ENCODE assay signal across 10 cellular contexts in the genomic region with DNA sequence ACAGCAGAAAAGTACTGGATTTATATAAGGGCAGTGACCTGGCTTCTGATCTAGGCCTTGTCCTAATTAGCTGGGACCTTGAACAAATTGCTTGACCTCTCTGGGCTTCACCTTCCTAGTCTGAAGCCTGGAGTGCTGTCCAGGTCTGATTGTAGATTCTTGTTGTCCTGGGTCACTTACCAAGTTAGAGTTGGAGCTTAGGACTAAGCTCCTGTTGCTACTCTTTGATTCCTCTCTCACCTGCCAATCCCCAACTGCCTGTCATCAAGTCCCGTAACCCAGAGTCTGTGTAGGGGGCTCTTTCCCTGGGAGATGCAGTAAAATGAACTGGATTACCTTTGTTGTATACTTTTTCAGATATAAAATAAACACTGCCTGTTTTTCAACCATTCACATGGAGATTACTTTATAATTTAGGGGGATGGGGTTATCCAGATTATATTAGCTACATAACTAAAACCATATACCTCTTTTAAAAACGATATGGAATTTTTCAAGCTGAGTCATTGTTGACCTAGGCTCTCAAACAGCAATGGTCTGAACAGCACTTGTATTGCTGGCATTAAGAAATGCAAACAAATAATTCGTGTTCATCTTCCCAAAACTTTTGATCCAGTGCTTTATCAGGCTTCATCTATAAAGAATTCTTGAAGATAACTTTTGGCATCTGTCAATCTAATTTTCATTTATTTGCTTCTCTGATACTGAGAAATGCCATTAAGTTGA. TPM values are rescaled to one million over a fixed set of nuclear protein-coding genes. Genes with fewer than 3 reads are reported as not detected.
A peak's percentile ranks its signal among the peaks of the same experiment; 100 is the strongest.
DNase-seq lines count a peak whose midpoint lies in the region; ATAC-seq and TF ChIP-seq lines count a peak whose summit lies in the region.
"Had no signal": no experiment of that assay in that cellular context is flagged by ENCODE, and none has a peak within 500 bp of the region (broad histone marks: within the 10 kb centered on the region; RNA-seq: fewer than 3 reads in every experiment).

No MANE protein-coding gene starts in this region.

- no peak overlapping the region for H3K27ac Mint-ChIP-seq in activated T-helper 1 cell treated with anti-CD3 and anti-CD28 coated beads, Interleukin-12 subunit alpha, Interleukin-12 subunit beta, Interleukin-2, Interleukin-4 antibody, amounts not matched to agents 30 ng/mL and 10 ng/mL and 1 ng/mL, durations not matched to agents 14 hours and 24 hours and 36 hours

- H3K27ac ChIP-seq in PC-3 (ENCODE audit: low read length), result peak overlapping the region; percentile 75
- peak overlapping the region; percentile 53 for H3K27ac ChIP-seq in epithelial cell of prostate

- H3K36me3 ChIP-seq in PC-3 (ENCODE audit: low read depth, low read length), result no peaks in the 10 kb centered on the region
- no peaks in the 10 kb centered on the region for H3K36me3 ChIP-seq in skeletal muscle satellite cell (ENCODE audit: insufficient read depth, low read length)

- H3K27me3 ChIP-seq in PC-3 (ENCODE audit: low read length) (no peaks in the 10 kb centered on the region), skeletal muscle satellite cell (ENCODE audit: control insufficient read depth, insufficient read depth, low read length) (no peaks in the 10 kb centered on the region)

- BruUV-seq in PC-3 (replicated peaks; lab: Mats Ljungman, UMichigan), result no TSS peak

- no peak for TF ChIP-seq CTCF in PC-3 (conservative IDR thresholded peaks at IDR 0.05; ENCODE audit: low read depth, low read length)

- no peak overlapping the region; the same call in 1 of the 2 replicates for H3K9ac ChIP-seq in PC-3 (ENCODE audit: low read length)
- peak overlapping the region; percentile 0 for H3K9ac ChIP-seq in skeletal muscle satellite cell (ENCODE audit: low read depth, low read length)

- H3K9me3 Mint-ChIP-seq in activated T-helper 1 cell treated with anti-CD3 and anti-CD28 coated beads, Interleukin-12 subunit alpha, Interleukin-12 subunit beta, Interleukin-2, Interleukin-4 antibody, amounts not matched to agents 30 ng/mL and 10 ng/mL and 1 ng/mL, durations not matched to agents 14 hours and 24 hours and 36 hours, result no peaks in the 10 kb centered on the region

- POLR2A ChIA-PET in PC-3 (lab: Charles Lee; ENCODE audit: unreplicated experiment), result interaction anchor here (1.0 kb wide), 1 partner anchor 58 kb away, joined by 9 read pairs; no protein-coding TSS in a partner anchor

- H3K4me2 ChIP-seq in PC-3 (ENCODE audit: low read length) (peak overlapping the region; percentile 72), skeletal muscle satellite cell (ENCODE audit: low read length) (peak overlapping the region; percentile 60)

- H3K79me2 ChIP-seq in PC-3 (ENCODE audit: low read length), result peaks cover 98% of the 10 kb centered on the region

- H3K4me1 Mint-ChIP-seq in activated T-helper 1 cell treated with anti-CD3 and anti-CD28 coated beads, Interleukin-12 subunit alpha, Interleukin-12 subunit beta, Interleukin-2, Interleukin-4 antibody, amounts not matched to agents 30 ng/mL and 10 ng/mL and 1 ng/mL, durations not matched to agents 14 hours and 24 hours and 36 hours (ENCODE audit: low read depth), result peaks cover 32% of the 10 kb centered on the region

- H3K4me3 ChIP-seq in PC-3 (ENCODE audit: low read length), result peak overlapping the region; percentile 43
- H3K4me3 ChIP-seq in skeletal muscle satellite cell (ENCODE audit: low read length), result peak overlapping the region; percentile 33

- peaks cover 1% of the 10 kb centered on the region for H3K36me3 Mint-ChIP-seq in activated T-helper 1 cell treated with anti-CD3 and anti-CD28 coated beads, Interleukin-12 subunit alpha, Interleukin-12 subunit beta, Interleukin-2, Interleukin-4 antibody, amounts not matched to agents 30 ng/mL and 10 ng/mL and 1 ng/mL, durations not matched to agents 14 hours and 24 hours and 36 hours (ENCODE audit: low read depth)

- no peaks in the 10 kb centered on the region for H3K27me3 Mint-ChIP-seq in activated T-helper 1 cell treated with anti-CD3 and anti-CD28 coated beads, Interleukin-12 subunit alpha, Interleukin-12 subunit beta, Interleukin-2, Interleukin-4 antibody, amounts not matched to agents 30 ng/mL and 10 ng/mL and 1 ng/mL, durations not matched to agents 14 hours and 24 hours and 36 hours (ENCODE audit: insufficient read depth)

- peak; percentile 45 for DNase-seq in NCI-H82 (lab: John Stamatoyannopoulos, UW)
- DNase-seq in NCI-H82 treated with DMSO at 0.1 percent for 48 hours (lab: John Stamatoyannopoulos, UW; ENCODE audit: unreplicated experiment), result no peak
- DNase-seq in PC-3, result peak; percentile 84
- DNase-seq in epithelial cell of prostate (ENCODE audit: low read depth, low spot score), result no peak
- DNase-seq in stimulated activated CD4-positive, alpha-beta T cell treated with anti-CD3 and anti-CD28 coated beads, Interleukin-2, amount 100 ng/mL, for 24 hours, result no peak
- no peak for DNase-seq in activated T-helper 1 cell treated with anti-CD3 and anti-CD28 coated beads, Interleukin-12 subunit alpha, Interleukin-12 subunit beta, Interleukin-2, Interleukin-4 antibody, amounts not matched to agents 30 ng/mL and 10 ng/mL and 1 ng/mL, durations not matched to agents 14 hours and 24 hours and 36 hours (ENCODE audit: low spot score)
- DNase-seq: NCI-H1105; stimulated activated CD8-positive, alpha-beta memory T cell treated with anti-CD3 and anti-CD28 coated beads, Interleukin-4, amount 100 ng/mL, for 48 hours had no signal

- peaks cover 29% of the 10 kb centered on the region for H4K20me1 ChIP-seq in PC-3 (ENCODE audit: low read length)

- peak; percentile 66 for ATAC-seq in PC-3
- no peak for ATAC-seq in HG03139 (IDR thresholded peaks at IDR 0.05; ENCODE audit: unreplicated experiment)

- intact Hi-C loops in PC-3 (cut with micrococcal nuclease), result loop anchor here (2.0 to 10.0 kb wide), 3 partner anchors 24 to 58 kb away; no protein-coding TSS in a partner anchor
- intact Hi-C loops in activated T-helper 1 cell treated with anti-CD3 and anti-CD28 coated beads, Interleukin-12 subunit alpha, Interleukin-12 subunit beta, Interleukin-2, Interleukin-4 antibody, amounts not matched to agents 30 ng/mL and 10 ng/mL and 1 ng/mL, durations not matched to agents 14 hours and 24 hours and 36 hours (cut with micrococcal nuclease), result no loop called here

- H3K9me3 ChIP-seq in PC-3 (ENCODE audit: low read length) (no peaks in the 10 kb centered on the region), skeletal muscle satellite cell (replicated peaks; ENCODE audit: low read length) (no peaks in the 10 kb centered on the region)

- H3K4me1 ChIP-seq in PC-3 (ENCODE audit: insufficient read depth, low read length) (peaks cover 61% of the 10 kb centered on the region), skeletal muscle satellite cell (ENCODE audit: control insufficient read depth, insufficient read depth, low read length) (peaks cover 49% of the 10 kb centered on the region)

- H3K4me3 Mint-ChIP-seq in activated T-helper 1 cell treated with anti-CD3 and anti-CD28 coated beads, Interleukin-12 subunit alpha, Interleukin-12 subunit beta, Interleukin-2, Interleukin-4 antibody, amounts not matched to agents 30 ng/mL and 10 ng/mL and 1 ng/mL, durations not matched to agents 14 hours and 24 hours and 36 hours, result no peak overlapping the region

- no peak overlapping the region for H2AFZ ChIP-seq in PC-3 (ENCODE audit: low read length)

- H3F3A ChIP-seq in PC-3 (ENCODE audit: low read length, unreplicated experiment), result peaks cover 6% of the 10 kb centered on the region

- CTCF ChIA-PET in PC-3 (lab: Charles Lee), result interaction anchor here (0.6 kb wide), 2 partner anchors 10 to 25 kb away, joined by 3 read pairs; no protein-coding TSS in a partner anchor

- no peaks in the 10 kb centered on the region for H3K9me2 ChIP-seq in PC-3 (replicated peaks; ENCODE audit: low read length)

RNA-seq across cellular contexts. Expression of gene ARHGAP35, which starts 5.8 kb away (rescaled TPM):
- 23.6 and 31.2 TPM in 2 replicates for total RNA-seq in PC-3 (2014; rRNA removed)
- total RNA-seq in skeletal muscle satellite cell (2012; rRNA removed), result 25.8 and 30.2 TPM in 2 replicates
- 22.4 and 22.6 TPM in 2 replicates for total RNA-seq in activated T-helper 1 cell treated with anti-CD3 and anti-CD28 coated beads, Interleukin-12 subunit alpha, Interleukin-12 subunit beta, Interleukin-2, Interleukin-4 antibody, amounts not matched to agents 30 ng/mL and 10 ng/mL and 1 ng/mL, durations not matched to agents 14 hours and 24 hours and 36 hours

RNA-seq across cellular contexts. Expression of gene AP2S1, which starts 15.9 kb away (rescaled TPM):
- 245 and 330 TPM in 2 replicates for total RNA-seq in PC-3 (2014; rRNA removed)
- total RNA-seq in skeletal muscle satellite cell (2012; rRNA removed), result 150 and 160 TPM in 2 replicates
- 96.4 and 98.1 TPM in 2 replicates for total RNA-seq in activated T-helper 1 cell treated with anti-CD3 and anti-CD28 coated beads, Interleukin-12 subunit alpha, Interleukin-12 subunit beta, Interleukin-2, Interleukin-4 antibody, amounts not matched to agents 30 ng/mL and 10 ng/mL and 1 ng/mL, durations not matched to agents 14 hours and 24 hours and 36 hours

Comparison
In these comparisons a context has a peak if more than half of its experiments do, and no peak if none do; other contexts are left out.
1. DNase-seq: peak in NCI-H82 (single experiment) and PC-3 (single experiment); none in NCI-H82 treated with DMSO at 0.1 percent for 48 hours (single experiment), epithelial cell of prostate (single experiment), stimulated activated CD4-positive, alpha-beta T cell treated with anti-CD3 and anti-CD28 coated beads, Interleukin-2, amount 100 ng/mL, for 24 hours (0 of 2) and activated T-helper 1 cell treated with anti-CD3 and anti-CD28 coated beads, Interleukin-12 subunit alpha, Interleukin-12 subunit beta, Interleukin-2, Interleukin-4 antibody, amounts not matched to agents 30 ng/mL and 10 ng/mL and 1 ng/mL, durations not matched to agents 14 hours and 24 hours and 36 hours (single experiment).